In genomic region chr1:32247983-32248889, GRCh38 we compare ENCODE assay signal across 8 cellular contexts. TPM values are rescaled to one million over a fixed set of nuclear protein-coding genes. Genes with fewer than 3 reads are reported as not detected.
DNase-seq lines count a peak whose midpoint lies in the region; ATAC-seq and TF ChIP-seq lines count a peak whose summit lies in the region.

No MANE protein-coding gene starts in this region.

- peak; percentile 85 for DNase-seq in AG08396 (ENCODE audit: low spot score)
- DNase-seq in NCI-H2107 treated with DMSO at 0.1 percent for 48 hours (lab: John Stamatoyannopoulos, UW; ENCODE audit: unreplicated experiment), result peak; percentile 49
- peak; percentile 93 for DNase-seq in colonic mucosa
- DNase-seq in stimulated activated CD4-positive, alpha-beta T cell treated with anti-CD3 and anti-CD28 coated beads, TNF-alpha, amount 100 ng/mL, for 48 hours (ENCODE audit: low read depth in 3 of 3), result peak; percentile 71 to 82 (median 76)
- DNase-seq in SIG-M5 (lab: John Stamatoyannopoulos, UW), result no peak

- TF ChIP-seq CTCF in colonic mucosa (IDR thresholded peaks at IDR 0.05) (peak; percentile 84), liver (IDR thresholded peaks at IDR 0.05; ENCODE audit: low read depth, low read length, missing input control) (peak; percentile 77)

- intact Hi-C loops in colonic mucosa (cut with DNase I), result loop anchor here (10.0 kb wide), 1 partner anchor 87 kb away; the partner anchor contains the start of gene MARCKSL1

- H3K9ac ChIP-seq in colonic mucosa (ENCODE audit: low read depth in 2 of 2, low read length in 2 of 2) (peak overlapping the region in 1 of 2 donors; percentile 46), liver (ENCODE audit: low read depth in 1 of 2, low read length in 2 of 2) (no peak overlapping the region)

- no peaks in the 10 kb centered on the region for H3K27me3 ChIP-seq in colonic mucosa
- no peaks in the 10 kb centered on the region for H3K27me3 ChIP-seq in liver (ENCODE audit: control insufficient read depth in 4 of 4, insufficient read depth in 4 of 4, low read length in 3 of 4)

- H3K36me3 ChIP-seq in colonic mucosa, result no peaks in the 10 kb centered on the region
- H3K36me3 ChIP-seq in liver (ENCODE audit: control insufficient read depth in 4 of 4, insufficient read depth in 3 of 4, low read depth in 1 of 4, low read length in 3 of 4), result no peaks in the 10 kb centered on the region

- TF ChIP-seq RAD21 in liver (IDR thresholded peaks at IDR 0.05), result peak; percentile 66 to 82

- 37% methylated on average over 31 of the region's 31 CpGs for WGBS in liver

- no peaks in the 10 kb centered on the region for H3K9me3 ChIP-seq in colonic mucosa
- no peaks in the 10 kb centered on the region for H3K9me3 ChIP-seq in liver (ENCODE audit: control insufficient read depth in 4 of 4, low read length in 3 of 4)

- H3K4me1 ChIP-seq in colonic mucosa (peaks cover 10% of the 10 kb centered on the region), liver (ENCODE audit: control insufficient read depth in 4 of 4, insufficient read depth in 4 of 4, low read length in 3 of 4) (peaks cover 3 to 18% (median 11%) of the 10 kb centered on the region in 4 donors)

- peak; percentile 31 for ATAC-seq in GM21360 (IDR thresholded peaks at IDR 0.05; ENCODE audit: unreplicated experiment)
- peak; percentile 12 to 29 for ATAC-seq in activated CD4-positive, CD25-positive, alpha-beta regulatory T cell treated with anti-CD3 and anti-CD28 coated beads, Interleukin-2, amount 50 U/mL, for 24 hours

- H3K27ac ChIP-seq in colonic mucosa, result peak overlapping the region; percentile 63
- H3K27ac ChIP-seq in liver (ENCODE audit: low read depth in 1 of 2, low read length in 2 of 2), result peak overlapping the region; percentile 63 to 66

- H3K4me3 ChIP-seq in colonic mucosa (no peak overlapping the region), liver (ENCODE audit: low read depth in 1 of 3, low read length in 3 of 3) (no peak overlapping the region)

TF ChIP-seq in liver, 16 proteins besides CTCF, POLR2A, EP300 and RAD21:
- TF ChIP-seq RXRA (IDR thresholded peaks at IDR 0.05) (peak; percentile 36 to 59), NR2F2 (IDR thresholded peaks at IDR 0.05) (peak; percentile 24)
- TF ChIP-seq, protein P1, sequence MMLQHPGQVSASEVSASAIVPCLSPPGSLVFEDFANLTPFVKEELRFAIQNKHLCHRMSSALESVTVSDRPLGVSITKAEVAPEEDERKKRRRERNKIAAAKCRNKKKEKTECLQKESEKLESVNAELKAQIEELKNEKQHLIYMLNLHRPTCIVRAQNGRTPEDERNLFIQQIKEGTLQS (IDR thresholded peaks at IDR 0.05), result no peak

RNA-seq across cellular contexts. Expression of gene FAM167B, which starts 1.2 kb away (rescaled TPM):
- total RNA-seq in colonic mucosa (1 to 10 TPM; 4.2 to 5.5 TPM), liver (1 to 10 TPM in 1 of 2 donors, under 1 TPM in 1; 0.47 to 2.8 TPM)
- polyA plus RNA-seq in liver, result 1 to 10 TPM; 4.8 to 9.2 TPM

RNA-seq across cellular contexts. Expression of gene LCK, which starts 2.8 kb away (rescaled TPM):
- total RNA-seq in colonic mucosa (10 to 100 TPM in 1 of 2 donors, 1 to 10 TPM in 1; 3.7 to 24.7 TPM), liver (1 to 10 TPM in 1 of 2 donors, under 1 TPM in 1; 0.93 to 3.8 TPM)
- polyA plus RNA-seq in liver, result 1 to 10 TPM; 1.2 to 1.3 TPM

RNA-seq across cellular contexts. Expression of gene EIF3I, which starts 26.0 kb away (rescaled TPM):
- total RNA-seq in colonic mucosa (100 to 1,000 TPM; 142 to 264 TPM), liver (100 to 1,000 TPM in 1 of 2 donors, 10 to 100 TPM in 1; 93.0 to 114 TPM)
- 100 to 1,000 TPM in 1 of 2 donors, 10 to 100 TPM in 1; 75.0 to 106 TPM for polyA plus RNA-seq in liver

RNA-seq across cellular contexts. Expression of gene TMEM234, which starts 26.1 kb away (rescaled TPM):
- total RNA-seq in colonic mucosa, result 10 to 100 TPM; 20.3 to 27.0 TPM
- total RNA-seq in liver, result 1 to 10 TPM; 5.9 to 6.8 TPM
- 1 to 10 TPM; 5.4 to 6.3 TPM for polyA plus RNA-seq in liver

RNA-seq across cellular contexts. Expression of gene DCDC2B, which starts 39.3 kb away (rescaled TPM):
- total RNA-seq in colonic mucosa, result not detected
- total RNA-seq in liver, result not detected
- under 1 TPM in 1 of 2 donors, not detected in 1; 0.08 TPM for polyA plus RNA-seq in liver
